1 cellular context compared by ENCODE assay signal in the genomic region with DNA sequence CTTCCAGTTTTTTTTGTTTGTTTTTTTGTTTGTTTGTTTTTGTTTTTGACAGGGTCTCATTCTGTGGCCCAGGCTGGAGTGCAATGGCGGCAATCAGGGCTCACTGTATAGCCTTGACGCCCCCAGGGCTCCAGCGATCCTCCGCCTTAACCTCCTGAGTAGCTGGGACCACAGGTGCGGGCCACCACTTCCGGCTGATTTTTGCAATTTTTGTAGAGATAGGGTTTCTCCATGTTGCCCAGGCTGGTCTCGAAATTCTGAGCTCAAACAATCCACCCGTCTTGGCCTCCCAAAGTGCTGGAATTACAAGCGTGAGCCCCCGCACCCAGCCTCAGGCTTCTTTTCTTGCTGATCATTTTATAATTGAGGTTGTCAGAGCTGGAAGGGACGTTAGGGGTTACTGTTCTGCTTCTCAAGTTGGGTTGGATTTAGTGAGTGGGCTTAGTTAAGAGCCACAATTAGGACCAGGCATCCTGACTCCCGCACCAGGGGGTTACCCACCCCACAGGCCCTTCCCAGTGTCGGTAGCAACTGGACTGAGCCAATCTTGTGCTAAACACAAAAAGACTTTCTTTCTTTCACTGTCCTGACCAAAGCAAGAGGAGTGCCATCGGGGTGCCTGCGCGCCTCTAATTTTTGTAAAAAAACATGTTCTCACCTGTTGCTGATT.
TF ChIP-seq lines count a peak whose summit lies in the region.

No MANE protein-coding gene starts in this region.

TF ChIP-seq in endothelial cell of umbilical vein, 7 proteins besides CTCF, POLR2A, EP300 and RAD21:
- no peak for TF ChIP-seq POLR2AphosphoS5 (IDR thresholded peaks at IDR 0.05; ENCODE audit: insufficient read depth, low read depth, low read length)
- TF ChIP-seq GATA2 (IDR thresholded peaks at IDR 0.05; ENCODE audit: insufficient read depth, insufficient read length, low read depth, low read length): no peak
- TF ChIP-seq JUN (IDR thresholded peaks at IDR 0.05; ENCODE audit: borderline replicate concordance, insufficient read depth, insufficient read length, low read depth): no peak
- TF ChIP-seq, protein P1, sequence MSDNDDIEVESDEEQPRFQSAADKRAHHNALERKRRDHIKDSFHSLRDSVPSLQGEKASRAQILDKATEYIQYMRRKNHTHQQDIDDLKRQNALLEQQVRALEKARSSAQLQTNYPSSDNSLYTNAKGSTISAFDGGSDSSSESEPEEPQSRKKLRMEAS (IDR thresholded peaks at IDR 0.05; ENCODE audit: insufficient read depth, insufficient read length): no peak
- TF ChIP-seq EZH2 (IDR thresholded peaks at IDR 0.05; ENCODE audit: borderline replicate concordance, low read depth, low read length, severe bottlenecking): no peak
- no peak for TF ChIP-seq MYC (IDR thresholded peaks at IDR 0.05; ENCODE audit: low read depth, low read length)
- TF ChIP-seq FOS (IDR thresholded peaks at IDR 0.05; ENCODE audit: borderline replicate concordance, insufficient read depth, low read length): no peak
